8 cellular contexts compared by ENCODE assay signal in genomic region chr3:100333970-100334339, GRCh38. TPM values are rescaled to one million over a fixed set of nuclear protein-coding genes. Genes with fewer than 3 reads are reported as not detected.
DNase-seq lines count a peak whose midpoint lies in the region; ATAC-seq and TF ChIP-seq lines count a peak whose summit lies in the region.

No MANE protein-coding gene starts in this region.

- H3K36me3 ChIP-seq in suprapubic skin: no peaks in the 10 kb centered on the region

- TF ChIP-seq CTCF in suprapubic skin (IDR thresholded peaks at IDR 0.05): no peak

- peak overlapping the region; percentile 84 for H3K4me3 ChIP-seq in suprapubic skin

- H3K27ac ChIP-seq in angular gyrus (ENCODE audit: low read depth, low read length) (peak overlapping the region; percentile 87), suprapubic skin (peak overlapping the region; percentile 90)

- TF ChIP-seq EP300 in suprapubic skin (IDR thresholded peaks at IDR 0.05): no peak

- no peaks in the 10 kb centered on the region for H3K9me3 ChIP-seq in suprapubic skin

- 57% methylated on average over 9 of the region's 9 CpGs for WGBS in suprapubic skin

- intact Hi-C loops in left colon (cut with DNase I, micrococcal nuclease): no loop called here

- peaks cover 2% of the 10 kb centered on the region for H3K36me3 Mint-ChIP-seq in T-helper 1 cell treated with Interleukin-12 subunit alpha and Interleukin-12 subunit beta and Interleukin-4 antibody, amounts not matched to agents 30 μg/mL and 1 μg/mL, for 36 hours (ENCODE audit: low read depth)

- peaks cover 16% of the 10 kb centered on the region for H3K4me1 ChIP-seq in suprapubic skin

- peak overlapping the region; percentile 80 for H3K4me3 Mint-ChIP-seq in T-helper 1 cell treated with Interleukin-12 subunit alpha and Interleukin-12 subunit beta and Interleukin-4 antibody, amounts not matched to agents 30 μg/mL and 1 μg/mL, for 36 hours

- H3K4me1 Mint-ChIP-seq in T-helper 1 cell treated with Interleukin-12 subunit alpha and Interleukin-12 subunit beta and Interleukin-4 antibody, amounts not matched to agents 30 μg/mL and 1 μg/mL, for 36 hours (ENCODE audit: low read depth): peaks cover 13% of the 10 kb centered on the region

- H3K27me3 Mint-ChIP-seq in T-helper 1 cell treated with Interleukin-12 subunit alpha and Interleukin-12 subunit beta and Interleukin-4 antibody, amounts not matched to agents 30 μg/mL and 1 μg/mL, for 36 hours (ENCODE audit: low read depth): no peaks in the 10 kb centered on the region

- H3K27ac Mint-ChIP-seq in T-helper 1 cell treated with Interleukin-12 subunit alpha and Interleukin-12 subunit beta and Interleukin-4 antibody, amounts not matched to agents 30 μg/mL and 1 μg/mL, for 36 hours: peak overlapping the region; percentile 66

- TF ChIP-seq POLR2A in suprapubic skin (IDR thresholded peaks at IDR 0.05): no peak

- ATAC-seq in left colon (peak; percentile 27), HG02870 (IDR thresholded peaks at IDR 0.05; ENCODE audit: unreplicated experiment) (no peak), GM19351 (IDR thresholded peaks at IDR 0.05; ENCODE audit: unreplicated experiment) (no peak)

- no peaks in the 10 kb centered on the region for H3K9me3 Mint-ChIP-seq in T-helper 1 cell treated with Interleukin-12 subunit alpha and Interleukin-12 subunit beta and Interleukin-4 antibody, amounts not matched to agents 30 μg/mL and 1 μg/mL, for 36 hours

- DNase-seq in T-helper 1 cell: no peak
- peak in 1 of 2 donors; percentile 19 for DNase-seq in left colon
- no peak for DNase-seq in suprapubic skin (ENCODE audit: low spot score in 2 of 2)
- DNase-seq in NCI-H69 (lab: John Stamatoyannopoulos, UW): no peak

- no peaks in the 10 kb centered on the region for H3K27me3 ChIP-seq in suprapubic skin

RNA-seq across cellular contexts. Expression of gene NIT2, which starts 0.6 kb away (rescaled TPM):
- total RNA-seq in left colon (10 to 100 TPM; 23.5 to 25.9 TPM), suprapubic skin (10 to 100 TPM; 25.9 to 81.4 (median 32.1) TPM)
